In the genomic region with DNA sequence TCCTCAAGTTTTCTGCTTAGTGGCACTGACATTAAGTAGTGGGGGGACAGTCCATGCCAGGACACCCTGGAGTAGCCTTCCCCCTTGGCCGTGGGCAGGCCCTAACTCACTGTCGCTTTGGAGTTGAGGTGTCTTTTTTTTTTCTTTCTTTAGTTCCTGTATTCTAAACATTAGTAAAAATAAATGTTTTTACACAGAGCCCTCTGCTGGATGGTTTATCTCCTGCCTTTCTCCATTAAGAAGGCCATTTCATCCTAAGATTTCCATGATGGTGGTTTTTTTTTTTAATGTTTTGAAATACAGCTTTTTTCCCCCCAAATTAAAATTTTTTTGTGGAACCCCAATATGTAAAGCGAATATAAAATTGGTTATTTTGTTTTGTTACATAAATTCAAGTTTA, we compare ENCODE assay signal across 9 cellular contexts. TPM values are rescaled to one million over a fixed set of nuclear protein-coding genes. Genes with fewer than 3 reads are reported as not detected.
DNase-seq lines count a peak whose midpoint lies in the region; ATAC-seq, FAIRE-seq and TF ChIP-seq lines count a peak whose summit lies in the region.
"Had no signal": no experiment of that assay in that cellular context is flagged by ENCODE, and none has a peak within 500 bp of the region (broad histone marks: within the 10 kb centered on the region; RNA-seq: fewer than 3 reads in every experiment).

No MANE protein-coding gene starts in this region.

- FAIRE-seq in endothelial cell of umbilical vein (lab: Jason Lieb, UNC): no peak

- peaks cover 7% of the 10 kb centered on the region for H3K4me1 ChIP-seq in cardiac muscle cell (ENCODE audit: low read depth)
- H3K4me1 ChIP-seq in Peyer's patch: peaks cover 0 to 32% (median 7%) of the 10 kb centered on the region in 4 donors
- peaks cover 14% of the 10 kb centered on the region for H3K4me1 ChIP-seq in endothelial cell of umbilical vein (ENCODE audit: control insufficient read depth, extremely low read depth, insufficient read depth, low read length)

- H3K4me2 ChIP-seq in endothelial cell of umbilical vein (ENCODE audit: insufficient read depth, low read length): no peak overlapping the region

- no peaks in the 10 kb centered on the region for H3K9me3 Mint-ChIP-seq in type B pancreatic cell
- H3K9me3 Mint-ChIP-seq: activated naive CD4-positive, alpha-beta T cell treated with anti-CD3 and anti-CD28 coated beads, Interleukin-2, amount 50 U/mL, for 24 hours had no signal

- intact Hi-C loops in Right ventricle myocardium superior (cut with DNase I): no loop called here
- intact Hi-C loops in endothelial cell of umbilical vein (cut with micrococcal nuclease): no loop called here

- no peaks in the 10 kb centered on the region for H3K9me3 ChIP-seq in cardiac muscle cell (ENCODE audit: low read depth)
- no peaks in the 10 kb centered on the region for H3K9me3 ChIP-seq in Peyer's patch
- no peaks in the 10 kb centered on the region for H3K9me3 ChIP-seq in endothelial cell of umbilical vein (replicated peaks; ENCODE audit: control insufficient read depth, insufficient read depth, low read length)

- H3K36me3 Mint-ChIP-seq in type B pancreatic cell: peaks cover 8% of the 10 kb centered on the region

- H3K36me3 ChIP-seq in cardiac muscle cell (peaks cover 40% of the 10 kb centered on the region), Peyer's patch (peaks cover 0 to 50% (median 0%) of the 10 kb centered on the region in 3 donors), endothelial cell of umbilical vein (ENCODE audit: control insufficient read depth in 2 of 2, extremely low read depth in 1 of 2, insufficient read depth in 2 of 2, low read length in 2 of 2) (peaks cover 25% of the 10 kb centered on the region in 2 experiments)

- H3K27ac Mint-ChIP-seq in type B pancreatic cell: no peak overlapping the region
- H3K27ac Mint-ChIP-seq: activated naive CD4-positive, alpha-beta T cell treated with anti-CD3 and anti-CD28 coated beads, Interleukin-2, amount 50 U/mL, for 24 hours had no signal

- peaks cover 9% of the 10 kb centered on the region for H3K4me1 Mint-ChIP-seq in type B pancreatic cell (ENCODE audit: unreplicated experiment)

- H3K4me3 ChIP-seq in cardiac muscle cell: no peak overlapping the region
- no peak overlapping the region for H3K4me3 ChIP-seq in Peyer's patch
- H3K4me3 ChIP-seq in endothelial cell of umbilical vein (replicated peaks in 1 of 3; ENCODE audit: insufficient read depth in 1 of 3, low read depth in 1 of 3, low read length in 3 of 3): no peak overlapping the region

- H4K20me1 ChIP-seq in endothelial cell of umbilical vein (replicated peaks; ENCODE audit: control insufficient read depth, extremely low read depth, insufficient read depth, low read length): no peaks in the 10 kb centered on the region

- CTCF ChIA-PET in endothelial cell of umbilical vein (lab: Charles Lee): interaction anchor here (1.4 to 5.0 kb wide), 10 partner anchors 11 to 148 kb away, joined by 3 to 52 read pairs (median 7); a partner anchor contains a TSS

- H2AFZ ChIP-seq in endothelial cell of umbilical vein (ENCODE audit: low read depth, low read length): no peak overlapping the region

- ATAC-seq in Right ventricle myocardium superior (ENCODE audit: poor library complexity) (no peak), GM18517 (IDR thresholded peaks at IDR 0.05; ENCODE audit: unreplicated experiment) (no peak)

- no peak overlapping the region for H3K27ac ChIP-seq in cardiac muscle cell
- H3K27ac ChIP-seq in Peyer's patch: no peak overlapping the region
- no peak overlapping the region for H3K27ac ChIP-seq in endothelial cell of umbilical vein (ENCODE audit: insufficient read depth, low read depth, low read length)

- TF ChIP-seq POLR2A in Peyer's patch (IDR thresholded peaks at IDR 0.05) (no peak), endothelial cell of umbilical vein (IDR thresholded peaks at IDR 0.05; ENCODE audit: low read depth, low read length) (no peak)

- H3K27me3 Mint-ChIP-seq in type B pancreatic cell: peaks cover 17% of the 10 kb centered on the region
- H3K27me3 Mint-ChIP-seq: activated naive CD4-positive, alpha-beta T cell treated with anti-CD3 and anti-CD28 coated beads, Interleukin-2, amount 50 U/mL, for 24 hours had no signal

- TF ChIP-seq CTCF in cardiac muscle cell (IDR thresholded peaks at IDR 0.05; ENCODE audit: low read depth, low read length) (peak; percentile 41), Peyer's patch (IDR thresholded peaks at IDR 0.05) (peak in 4 of 6 experiments; percentile 22 to 33 (median 30)), endothelial cell of umbilical vein (IDR thresholded peaks at IDR 0.05; ENCODE audit: extremely low read depth in 1 of 2, insufficient read depth in 1 of 2, low read depth in 1 of 2, low read length in 2 of 2) (peak; percentile 16 to 20), type B pancreatic cell (conservative IDR thresholded peaks at IDR 0.05) (peak; percentile 67)

- no TSS peak for BruUV-seq in endothelial cell of umbilical vein (replicated peaks; lab: Mats Ljungman, UMichigan)

- no peak overlapping the region for H3K9ac ChIP-seq in endothelial cell of umbilical vein (replicated peaks; ENCODE audit: extremely low read depth, insufficient read depth, low read length)

- DNase-seq in cardiac muscle cell (ENCODE audit: low read depth in 1 of 2, low spot score in 1 of 2) (peak in 1 of 2 donors; percentile 28), Right ventricle myocardium superior (no peak), Peyer's patch (no peak), endothelial cell of umbilical vein (ENCODE audit: low read depth, low spot score) (peak; percentile 29), type B pancreatic cell (ENCODE audit: extremely low spot score, unreplicated experiment) (no peak), NCI-H2107 (lab: John Stamatoyannopoulos, UW) (no peak)
- DNase-seq in stimulated activated CD8-positive, alpha-beta memory T cell treated with anti-CD3 and anti-CD28 coated beads, Interleukin-4, amount 100 ng/mL, for 48 hours: no peak

- H3K9me1 ChIP-seq in endothelial cell of umbilical vein (replicated peaks; ENCODE audit: control insufficient read depth, extremely low read depth, insufficient read depth, low read length): no peaks in the 10 kb centered on the region

- dilution Hi-C loops in endothelial cell of umbilical vein (cut with MboI; ENCODE audit: extremely low pct_ligation_motif_present, low sequenced_read_pairs): no loop called here

- H3K4me3 Mint-ChIP-seq in type B pancreatic cell: no peak overlapping the region

- POLR2A ChIA-PET in endothelial cell of umbilical vein (lab: Charles Lee): interaction anchor here (0.7 kb wide), 1 partner anchor 92 kb away, joined by 3 read pairs; no protein-coding TSS in a partner anchor

- H3K27me3 ChIP-seq in cardiac muscle cell (peaks cover 19% of the 10 kb centered on the region), Peyer's patch (no peaks in the 10 kb centered on the region), endothelial cell of umbilical vein (ENCODE audit: control insufficient read depth in 2 of 2, insufficient read depth in 2 of 2, low read length in 2 of 2) (peaks cover 5 to 6% of the 10 kb centered on the region in 2 experiments)

- no peaks in the 10 kb centered on the region for H3K79me2 ChIP-seq in endothelial cell of umbilical vein (ENCODE audit: control insufficient read depth, insufficient read depth, low read length)

RNA-seq across cellular contexts. Expression of a gene that starts 1.8 kb away (rescaled TPM):
- total RNA-seq in cardiac muscle cell (1.7 and 2.9 TPM in 2 replicates), Right ventricle myocardium superior (1.0 TPM), Peyer's patch (10 to 100 TPM in 1 of 4 donors, 1 to 10 TPM in 3; 3.3 to 11.7 (median 7.7) TPM), endothelial cell of umbilical vein (0.27 TPM in 1 of 2 replicates, not detected in the other), type B pancreatic cell (ENCODE audit: low replicate concordance) (1.2 and 1.3 TPM in 2 replicates)
- polyA plus RNA-seq in cardiac muscle cell (0.88 and 1.2 TPM in 2 replicates), endothelial cell of umbilical vein (0.18 TPM in 2 replicates)
- polyA plus RNA-seq in endothelial cell of umbilical vein (2011; cell fraction: cytosol; rRNA removed): 0.13 TPM in 2 replicates
- polyA plus RNA-seq in endothelial cell of umbilical vein (2011; cell fraction: nucleus; rRNA removed): 0.41 and 0.43 TPM in 2 replicates
- polyA plus RNA-seq in endothelial cell of umbilical vein (2012): 0.16 and 0.19 TPM in 2 replicates
- polyA minus RNA-seq in endothelial cell of umbilical vein: 0.15 TPM in 1 of 2 replicates, not detected in the other
- polyA minus RNA-seq in endothelial cell of umbilical vein (2011; cell fraction: cytosol; rRNA and poly(A)+ RNA removed): 0.92 TPM
- not detected in 2 replicates for polyA minus RNA-seq in endothelial cell of umbilical vein (2011; cell fraction: nucleus; rRNA and poly(A)+ RNA removed)

RNA-seq across cellular contexts. Expression of a gene that starts 19.1 kb away (rescaled TPM):
- total RNA-seq in cardiac muscle cell (57.3 and 86.1 TPM in 2 replicates), Right ventricle myocardium superior (49.3 TPM), Peyer's patch (10 to 100 TPM; 25.0 to 47.0 (median 39.5) TPM), endothelial cell of umbilical vein (48.9 and 58.7 TPM in 2 replicates), type B pancreatic cell (ENCODE audit: low replicate concordance) (64.7 and 85.5 TPM in 2 replicates)
- polyA plus RNA-seq in cardiac muscle cell (83.9 and 130 TPM in 2 replicates), endothelial cell of umbilical vein (62.2 and 73.3 TPM in 2 replicates)
- 45.6 and 53.3 TPM in 2 replicates for polyA plus RNA-seq in endothelial cell of umbilical vein (2011; cell fraction: cytosol; rRNA removed)
- 72.4 and 84.8 TPM in 2 replicates for polyA plus RNA-seq in endothelial cell of umbilical vein (2011; cell fraction: nucleus; rRNA removed)
- 44.0 and 45.5 TPM in 2 replicates for polyA plus RNA-seq in endothelial cell of umbilical vein (2012)
- polyA minus RNA-seq in endothelial cell of umbilical vein: 45.6 and 51.2 TPM in 2 replicates
- polyA minus RNA-seq in endothelial cell of umbilical vein (2011; cell fraction: cytosol; rRNA and poly(A)+ RNA removed): 22.1 TPM
- polyA minus RNA-seq in endothelial cell of umbilical vein (2011; cell fraction: nucleus; rRNA and poly(A)+ RNA removed): 35.2 and 36.0 TPM in 2 replicates

RNA-seq across cellular contexts. Expression of a gene that starts 29.7 kb away (rescaled TPM):
- 3.0 and 4.8 TPM in 2 replicates for total RNA-seq in cardiac muscle cell
- 4.5 and 10.5 TPM in 2 replicates for polyA plus RNA-seq in cardiac muscle cell
- total RNA-seq in Right ventricle myocardium superior: 5.3 TPM
- total RNA-seq in Peyer's patch: 10 to 100 TPM; 23.3 to 50.6 (median 40.2) TPM
- total RNA-seq in endothelial cell of umbilical vein: 3.1 and 4.8 TPM in 2 replicates
- 1.2 TPM in 2 replicates for polyA plus RNA-seq in endothelial cell of umbilical vein
- polyA plus RNA-seq in endothelial cell of umbilical vein (2011; cell fraction: cytosol; rRNA removed): 0.52 and 0.66 TPM in 2 replicates
- 2.1 and 2.5 TPM in 2 replicates for polyA plus RNA-seq in endothelial cell of umbilical vein (2011; cell fraction: nucleus; rRNA removed)
- polyA plus RNA-seq in endothelial cell of umbilical vein (2012): 1.5 and 1.6 TPM in 2 replicates
- 0.55 and 1.9 TPM in 2 replicates for polyA minus RNA-seq in endothelial cell of umbilical vein
- 6.2 TPM for polyA minus RNA-seq in endothelial cell of umbilical vein (2011; cell fraction: cytosol; rRNA and poly(A)+ RNA removed)
- polyA minus RNA-seq in endothelial cell of umbilical vein (2011; cell fraction: nucleus; rRNA and poly(A)+ RNA removed): 1.7 and 2.0 TPM in 2 replicates
- total RNA-seq in type B pancreatic cell (ENCODE audit: low replicate concordance): 1.9 and 5.6 TPM in 2 replicates

RNA-seq across cellular contexts. Expression of a gene that starts 33.7 kb away (rescaled TPM):
- total RNA-seq in cardiac muscle cell: 36.3 and 64.6 TPM in 2 replicates
- polyA plus RNA-seq in cardiac muscle cell: 26.8 and 32.6 TPM in 2 replicates
- total RNA-seq in Right ventricle myocardium superior: 8.6 TPM
- 100 to 1,000 TPM in 2 of 4 donors, 10 to 100 TPM in 2; 51.2 to 115 (median 102) TPM for total RNA-seq in Peyer's patch
- 53.9 and 57.7 TPM in 2 replicates for total RNA-seq in endothelial cell of umbilical vein
- 36.4 and 45.3 TPM in 2 replicates for polyA plus RNA-seq in endothelial cell of umbilical vein
- polyA plus RNA-seq in endothelial cell of umbilical vein (2011; cell fraction: cytosol; rRNA removed): 24.9 and 33.1 TPM in 2 replicates
- 38.1 and 42.6 TPM in 2 replicates for polyA plus RNA-seq in endothelial cell of umbilical vein (2011; cell fraction: nucleus; rRNA removed)
- polyA plus RNA-seq in endothelial cell of umbilical vein (2012): 24.3 and 29.2 TPM in 2 replicates
- polyA minus RNA-seq in endothelial cell of umbilical vein: 34.9 and 44.0 TPM in 2 replicates
- polyA minus RNA-seq in endothelial cell of umbilical vein (2011; cell fraction: cytosol; rRNA and poly(A)+ RNA removed): 16.4 TPM
- 22.2 and 24.7 TPM in 2 replicates for polyA minus RNA-seq in endothelial cell of umbilical vein (2011; cell fraction: nucleus; rRNA and poly(A)+ RNA removed)
- total RNA-seq in type B pancreatic cell (ENCODE audit: low replicate concordance): 35.0 and 41.8 TPM in 2 replicates

RNA-seq across cellular contexts. Expression of a gene that starts 38.1 kb away (rescaled TPM):
- 1.1 and 2.1 TPM in 2 replicates for total RNA-seq in cardiac muscle cell
- 0.26 and 1.5 TPM in 2 replicates for polyA plus RNA-seq in cardiac muscle cell
- 14.0 TPM for total RNA-seq in Right ventricle myocardium superior
- 10 to 100 TPM; 13.2 to 26.9 (median 24.7) TPM for total RNA-seq in Peyer's patch
- 23.4 and 23.9 TPM in 2 replicates for total RNA-seq in endothelial cell of umbilical vein
- 26.4 and 33.3 TPM in 2 replicates for polyA plus RNA-seq in endothelial cell of umbilical vein
- polyA plus RNA-seq in endothelial cell of umbilical vein (2011; cell fraction: cytosol; rRNA removed): 12.0 and 17.4 TPM in 2 replicates
- polyA plus RNA-seq in endothelial cell of umbilical vein (2011; cell fraction: nucleus; rRNA removed): 17.2 and 17.9 TPM in 2 replicates
- polyA plus RNA-seq in endothelial cell of umbilical vein (2012): 33.6 and 38.1 TPM in 2 replicates
- 21.1 and 29.8 TPM in 2 replicates for polyA minus RNA-seq in endothelial cell of umbilical vein
- polyA minus RNA-seq in endothelial cell of umbilical vein (2011; cell fraction: cytosol; rRNA and poly(A)+ RNA removed): 12.0 TPM
- polyA minus RNA-seq in endothelial cell of umbilical vein (2011; cell fraction: nucleus; rRNA and poly(A)+ RNA removed): 35.3 and 46.4 TPM in 2 replicates
- total RNA-seq in type B pancreatic cell (ENCODE audit: low replicate concordance): 9.4 and 12.9 TPM in 2 replicates
